Comparison of ENCODE assay signal across 32 cellular contexts in genomic region chr1:226506021-226506420, GRCh38. TPM values are rescaled to one million over a fixed set of nuclear protein-coding genes. Genes with fewer than 3 reads are reported as not detected.
"Had no signal": no experiment of that assay in that cellular context is flagged by ENCODE, and none has a peak within 500 bp of the region (broad histone marks: within the 10 kb centered on the region; RNA-seq: fewer than 3 reads in every experiment).

No MANE protein-coding gene starts in this region.

- H3K36me3 ChIP-seq: ascending aorta, breast epithelium, cardiac muscle cell, colonic mucosa, esophagus muscularis mucosa, gastrocnemius medialis, heart left ventricle had no signal

- ATAC-seq: activated naive CD4-positive, alpha-beta T cell treated with anti-CD3 and anti-CD28 coated beads, Interleukin-2, amount 50 U/mL, for 72 hours; activated T-cell treated with anti-CD3 and anti-CD28 coated beads, Interleukin-2, amount 50 U/mL, for 72 hours; effector memory CD8-positive, alpha-beta T cell; foreskin keratinocyte; gastrocnemius medialis; heart left ventricle; T-helper 17 cell had no signal

- H3K27me3 ChIP-seq: ascending aorta, colonic mucosa had no signal

- H3K4me1 Mint-ChIP-seq: activated naive CD4-positive, alpha-beta T cell treated with anti-CD3 and anti-CD28 coated beads, Interleukin-2, amount 10 ng/mL, durations not matched to agents 7 days and 5 days; activated naive CD8-positive, alpha-beta T cell treated with anti-CD3 and anti-CD28 coated beads, Interleukin-2, amount 10 ng/mL, durations not matched to agents 7 days and 5 days; brain had no signal

- DNase-seq: activated CD4-positive, alpha-beta memory T cell treated with anti-CD3 and anti-CD28 coated beads for 36 hours; activated CD4-positive, alpha-beta T cell treated with anti-CD3 and anti-CD28 coated beads for 1 hour; activated CD4-positive, alpha-beta T cell treated with anti-CD3 and anti-CD28 coated beads for 4 hours; activated CD4-positive, CD25-positive, alpha-beta regulatory T cell; activated CD8-positive, alpha-beta memory T cell treated with anti-CD3 and anti-CD28 coated beads, Interleukin-2, amount 50 U/mL, for 48 hours; activated gamma-delta T cell; activated naive CD4-positive, alpha-beta T cell; activated naive CD4-positive, alpha-beta T cell treated with anti-CD3 and anti-CD28 coated beads, Interleukin-2, amount 10 ng/mL, durations not matched to agents 7 days and 5 days; activated naive CD8-positive, alpha-beta T cell treated with anti-CD3 and anti-CD28 coated beads, Interleukin-2, amount 10 ng/mL, durations not matched to agents 7 days and 5 days; activated T-cell treated with anti-CD3 and anti-CD28 coated beads for 4 hours; activated T-cell treated with anti-CD3 and anti-CD28 coated beads, Interleukin-2, amount 50 U/mL, for 24 hours; activated T-cell treated with anti-CD3 and anti-CD28 coated beads, Interleukin-2, amount 50 U/mL, for 72 hours; central memory CD4-positive, alpha-beta T cell; cerebellar nuclear complex; colonic mucosa; dorsolateral prefrontal cortex; effector CD4-positive, alpha-beta T cell; effector memory CD8-positive, alpha-beta T cell; erythroblast; foreskin keratinocyte; gastrocnemius medialis; glutamatergic neuron; heart left ventricle; T-helper 1 cell; T-helper 17 cell had no signal

- H3K9me3 ChIP-seq: ascending aorta, breast epithelium, colonic mucosa, esophagus muscularis mucosa, gastrocnemius medialis, heart left ventricle had no signal

- H3K27ac ChIP-seq: ascending aorta, breast epithelium, cardiac muscle cell, colonic mucosa, dorsolateral prefrontal cortex, esophagus muscularis mucosa, foreskin keratinocyte, gastrocnemius medialis, heart left ventricle had no signal

- H3K4me3 ChIP-seq: ascending aorta, breast epithelium, cardiac muscle cell, colonic mucosa, dorsolateral prefrontal cortex, esophagus muscularis mucosa, gastrocnemius medialis, heart left ventricle had no signal

- H3K4me3 Mint-ChIP-seq: activated CD4-positive, alpha-beta memory T cell treated with anti-CD3 and anti-CD28 coated beads for 36 hours; activated naive CD4-positive, alpha-beta T cell treated with anti-CD3 and anti-CD28 coated beads, Interleukin-2, amount 10 ng/mL, durations not matched to agents 7 days and 5 days; activated naive CD8-positive, alpha-beta T cell treated with anti-CD3 and anti-CD28 coated beads, Interleukin-2, amount 10 ng/mL, durations not matched to agents 7 days and 5 days; activated T-cell treated with anti-CD3 and anti-CD28 coated beads, Interleukin-2, amount 50 U/mL, for 24 hours; activated T-cell treated with anti-CD3 and anti-CD28 coated beads, Interleukin-2, amount 50 U/mL, for 72 hours; brain; dendritic cell treated with granulocyte-macrophage colony-stimulating factor and Interleukin-4, amounts not matched to agents 40 ng/mL and 50 ng/mL, for 4 days; effector memory CD8-positive, alpha-beta T cell; T-helper 17 cell had no signal

- H3K4me1 ChIP-seq: ascending aorta, breast epithelium, colonic mucosa, esophagus muscularis mucosa, foreskin keratinocyte, heart left ventricle had no signal

- H3K36me3 Mint-ChIP-seq: activated CD4-positive, alpha-beta memory T cell treated with anti-CD3 and anti-CD28 coated beads for 36 hours; activated naive CD4-positive, alpha-beta T cell treated with anti-CD3 and anti-CD28 coated beads, Interleukin-2, amount 10 ng/mL, durations not matched to agents 7 days and 5 days; activated naive CD4-positive, alpha-beta T cell treated with anti-CD3 and anti-CD28 coated beads, Interleukin-2, amount 50 U/mL, for 72 hours; activated naive CD8-positive, alpha-beta T cell treated with anti-CD3 and anti-CD28 coated beads, Interleukin-2, amount 10 ng/mL, durations not matched to agents 7 days and 5 days; brain had no signal

- H3K27ac Mint-ChIP-seq: activated CD4-positive, alpha-beta memory T cell treated with anti-CD3 and anti-CD28 coated beads for 36 hours; activated naive CD4-positive, alpha-beta T cell treated with anti-CD3 and anti-CD28 coated beads, Interleukin-2, amount 10 ng/mL, durations not matched to agents 7 days and 5 days; activated naive CD4-positive, alpha-beta T cell treated with anti-CD3 and anti-CD28 coated beads, Interleukin-2, amount 50 U/mL, for 72 hours; activated naive CD8-positive, alpha-beta T cell treated with anti-CD3 and anti-CD28 coated beads, Interleukin-2, amount 10 ng/mL, durations not matched to agents 7 days and 5 days; activated T-cell treated with anti-CD3 and anti-CD28 coated beads, Interleukin-2, amount 50 U/mL, for 24 hours; activated T-cell treated with anti-CD3 and anti-CD28 coated beads, Interleukin-2, amount 50 U/mL, for 72 hours; brain; dendritic cell treated with granulocyte-macrophage colony-stimulating factor and Interleukin-4, amounts not matched to agents 40 ng/mL and 50 ng/mL, for 4 days; effector memory CD8-positive, alpha-beta T cell; T-helper 17 cell had no signal

- H3K9me3 Mint-ChIP-seq: activated CD4-positive, alpha-beta memory T cell treated with anti-CD3 and anti-CD28 coated beads for 36 hours; activated naive CD4-positive, alpha-beta T cell treated with anti-CD3 and anti-CD28 coated beads, Interleukin-2, amount 10 ng/mL, durations not matched to agents 7 days and 5 days; activated naive CD4-positive, alpha-beta T cell treated with anti-CD3 and anti-CD28 coated beads, Interleukin-2, amount 50 U/mL, for 72 hours; activated naive CD8-positive, alpha-beta T cell treated with anti-CD3 and anti-CD28 coated beads, Interleukin-2, amount 10 ng/mL, durations not matched to agents 7 days and 5 days; activated T-cell treated with anti-CD3 and anti-CD28 coated beads, Interleukin-2, amount 50 U/mL, for 24 hours; activated T-cell treated with anti-CD3 and anti-CD28 coated beads, Interleukin-2, amount 50 U/mL, for 72 hours; dendritic cell treated with granulocyte-macrophage colony-stimulating factor and Interleukin-4, amounts not matched to agents 40 ng/mL and 50 ng/mL, for 4 days; effector memory CD8-positive, alpha-beta T cell had no signal

RNA-seq across cellular contexts. Expression of gene STUM, which starts 42.5 kb away (rescaled TPM):
- total RNA-seq: activated CD4-positive, alpha-beta memory T cell treated with anti-CD3 and anti-CD28 coated beads for 36 hours; activated naive CD4-positive, alpha-beta T cell treated with anti-CD3 and anti-CD28 coated beads, Interleukin-2, amount 50 U/mL, for 72 hours; activated naive CD8-positive, alpha-beta T cell treated with anti-CD3 and anti-CD28 coated beads, Interleukin-2, amount 10 ng/mL, durations not matched to agents 7 days and 5 days; activated T-cell treated with anti-CD3 and anti-CD28 coated beads, Interleukin-2, amount 50 U/mL, for 72 hours; foreskin keratinocyte; T-helper 17 cell had no signal
- polyA plus RNA-seq: foreskin keratinocyte had no signal
